ENCODE assay signal across 9 cellular contexts in the genomic region with DNA sequence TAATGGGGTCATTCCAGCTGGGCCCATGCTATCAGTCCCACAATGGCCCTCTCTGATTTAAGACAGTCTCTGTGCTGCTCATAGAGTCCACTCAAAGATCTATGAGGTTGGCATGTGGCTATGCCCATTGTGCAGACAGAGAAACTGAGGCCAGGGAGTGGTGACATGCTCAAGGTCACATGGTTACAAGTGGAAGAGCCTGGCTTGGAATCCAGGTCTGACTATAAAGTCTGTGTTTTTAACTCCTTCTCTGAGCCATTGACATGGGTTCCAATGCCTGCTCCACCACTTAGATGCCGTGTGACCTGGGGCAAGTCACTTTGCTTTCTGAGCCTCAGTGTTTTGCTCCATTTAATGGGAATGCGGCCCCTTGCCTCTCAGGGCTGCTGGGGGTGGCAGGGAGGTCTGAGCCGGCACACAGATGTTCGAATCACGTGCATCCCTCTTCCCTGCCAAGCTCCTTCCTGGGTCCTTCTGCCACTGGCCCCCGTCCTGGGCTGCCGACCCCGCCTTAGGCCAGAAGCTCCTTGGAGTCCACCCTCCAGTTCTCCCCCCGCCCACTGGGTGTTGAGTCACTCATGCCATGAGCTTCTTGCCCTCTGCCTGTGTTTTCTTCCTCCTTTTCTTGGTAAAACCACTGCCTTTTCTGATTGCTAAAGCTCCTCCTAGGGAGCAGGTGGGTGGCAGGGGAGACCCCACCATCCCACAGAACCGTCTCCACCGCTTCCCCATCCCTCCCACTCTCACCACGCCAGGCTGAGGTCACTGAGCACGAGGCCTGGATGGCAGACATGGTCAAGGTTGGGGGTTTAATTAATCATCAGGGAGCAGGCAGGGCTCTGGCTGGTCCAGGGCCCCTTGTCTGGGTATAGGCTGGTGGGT. TPM values are rescaled to one million over a fixed set of nuclear protein-coding genes. Genes with fewer than 3 reads are reported as not detected.
DNase-seq lines count a peak whose midpoint lies in the region; ATAC-seq and TF ChIP-seq lines count a peak whose summit lies in the region.
"Had no signal": no experiment of that assay in that cellular context is flagged by ENCODE, and none has a peak within 500 bp of the region (broad histone marks: within the 10 kb centered on the region; RNA-seq: fewer than 3 reads in every experiment).

No MANE protein-coding gene starts in this region.

- H3K4me2 ChIP-seq in mammary epithelial cell (ENCODE audit: insufficient read depth, low read depth, low read length): no peak overlapping the region

- H3K9me3 ChIP-seq in mammary epithelial cell (replicated peaks; ENCODE audit: insufficient read depth, low read length) (no peaks in the 10 kb centered on the region), left lung (no peaks in the 10 kb centered on the region), tibial nerve (peaks cover 0 to 5% (median 0%) of the 10 kb centered on the region in 4 donors)

- TF ChIP-seq CTCF in MCF 10A (IDR thresholded peaks at IDR 0.05; ENCODE audit: unreplicated experiment) (no peak), mammary epithelial cell (conservative IDR thresholded peaks at IDR 0.05 in 1 of 2, IDR thresholded peaks at IDR 0.05 in 1 of 2; ENCODE audit: extremely low read depth in 1 of 2, insufficient read depth in 1 of 2, low read depth in 1 of 2, low read length in 2 of 2) (no peak), left lung (IDR thresholded peaks at IDR 0.05) (no peak), tibial nerve (IDR thresholded peaks at IDR 0.05) (peak in 1 of 5 experiments; percentile 11)

- no peak overlapping the region for H3K27ac ChIP-seq in mammary epithelial cell (ENCODE audit: insufficient read depth, low read depth, low read length)
- H3K27ac ChIP-seq in left lung: peak overlapping the region; percentile 58 to 63
- peak overlapping the region; percentile 68 to 97 (median 84) for H3K27ac ChIP-seq in tibial nerve

- CTCF ChIA-PET in MCF 10A (lab: Yijun Ruan, JAX) (no interaction called here), mammary epithelial cell (lab: Charles Lee; ENCODE audit: low non-redundant PET) (no interaction called here)
- CTCF ChIA-PET in activated CD8-positive, alpha-beta T cell treated with anti-CD3 and anti-CD28 coated beads, Interleukin-2, amount 10 ng/mL, durations not matched to agents 7 days and 5 days (lab: Charles Lee): no interaction called here

- peaks cover 27% of the 10 kb centered on the region for H3K4me1 Mint-ChIP-seq in MCF 10A (ENCODE audit: insufficient read depth, unreplicated experiment)
- H3K4me1 Mint-ChIP-seq in activated CD8-positive, alpha-beta T cell treated with anti-CD3 and anti-CD28 coated beads, Interleukin-2, amount 10 ng/mL, durations not matched to agents 7 days and 5 days (ENCODE audit: low read depth): peaks cover 25% of the 10 kb centered on the region

- no TSS peak for BruUV-seq in MCF 10A (replicated peaks; lab: Mats Ljungman, UMichigan)
- no TSS peak for BruUV-seq in mammary epithelial cell (replicated peaks; lab: Mats Ljungman, UMichigan)

- TF ChIP-seq POLR2A in tibial nerve (IDR thresholded peaks at IDR 0.05): no peak

- H3K4me1 ChIP-seq in mammary epithelial cell (ENCODE audit: insufficient read depth, low read length) (peaks cover 19% of the 10 kb centered on the region), left lung (peaks cover 5 to 85% of the 10 kb centered on the region in 2 donors), tibial nerve (peaks cover 0 to 59% (median 14%) of the 10 kb centered on the region in 4 donors)

- no peak for ATAC-seq in activated CD8-positive, alpha-beta T cell treated with anti-CD3 and anti-CD28 coated beads, Interleukin-2, amount 10 ng/mL, durations not matched to agents 7 days and 5 days
- ATAC-seq in left lung: peak; percentile 23
- no peak for ATAC-seq in HG03097 (IDR thresholded peaks at IDR 0.05; ENCODE audit: low FRiP score, unreplicated experiment)
- no peak for ATAC-seq in GM18870 (IDR thresholded peaks at IDR 0.05; ENCODE audit: unreplicated experiment)
- ATAC-seq in HG02798 (IDR thresholded peaks at IDR 0.05; ENCODE audit: poor library complexity, unreplicated experiment): no peak

- POLR2A ChIA-PET in MCF 10A (lab: Yijun Ruan, JAX): interaction anchor here (0.6 kb wide), 1 partner anchor 17 kb away, joined by 3 read pairs; no protein-coding TSS in a partner anchor
- POLR2A ChIA-PET in activated CD8-positive, alpha-beta T cell treated with anti-CD3 and anti-CD28 coated beads, Interleukin-2, amount 10 ng/mL, durations not matched to agents 7 days and 5 days (lab: Charles Lee): interaction anchor here (0.6 kb wide), 1 partner anchor 13 kb away, joined by 4 read pairs; no protein-coding TSS in a partner anchor

- dilution Hi-C loops in mammary epithelial cell (cut with HindIII; ENCODE audit: low sequenced_read_pairs): no loop called here

- H3K27ac Mint-ChIP-seq in MCF 10A (ENCODE audit: low read depth, unreplicated experiment): no peak overlapping the region
- peak overlapping the region; percentile 31 for H3K27ac Mint-ChIP-seq in activated CD8-positive, alpha-beta T cell treated with anti-CD3 and anti-CD28 coated beads, Interleukin-2, amount 10 ng/mL, durations not matched to agents 7 days and 5 days
- H3K27ac Mint-ChIP-seq: brain had no signal

- H3K36me3 ChIP-seq in mammary epithelial cell (ENCODE audit: insufficient read depth, low read length) (no peaks in the 10 kb centered on the region), left lung (no peaks in the 10 kb centered on the region), tibial nerve (no peaks in the 10 kb centered on the region)

- no peak overlapping the region for H2AFZ ChIP-seq in mammary epithelial cell (ENCODE audit: low read depth, low read length)

- peak; percentile 24 for DNase-seq in MCF 10A (ENCODE audit: unreplicated experiment)
- no peak for DNase-seq in mammary epithelial cell
- DNase-seq in activated CD8-positive, alpha-beta T cell treated with anti-CD3 and anti-CD28 coated beads, Interleukin-2, amount 10 ng/mL, durations not matched to agents 7 days and 5 days: peak; percentile 24
- DNase-seq in left lung: peak; percentile 87 to 91
- peak; percentile 41 to 61 for DNase-seq in tibial nerve (ENCODE audit: low spot score in 2 of 2)

- intact Hi-C loops in MCF 10A (cut with micrococcal nuclease) (no loop called here), mammary epithelial cell (cut with micrococcal nuclease) (no loop called here), left lung (cut with DNase I) (no loop called here)

- H4K20me1 ChIP-seq in mammary epithelial cell (ENCODE audit: insufficient read depth, low read length): no peaks in the 10 kb centered on the region

- H3K79me2 ChIP-seq in mammary epithelial cell (ENCODE audit: insufficient read depth, low read length): no peaks in the 10 kb centered on the region

- no peak overlapping the region for H3K4me3 Mint-ChIP-seq in MCF 10A (ENCODE audit: unreplicated experiment)
- no peak overlapping the region for H3K4me3 Mint-ChIP-seq in activated CD8-positive, alpha-beta T cell treated with anti-CD3 and anti-CD28 coated beads, Interleukin-2, amount 10 ng/mL, durations not matched to agents 7 days and 5 days
- H3K4me3 Mint-ChIP-seq: brain had no signal

- H3K27me3 ChIP-seq in mammary epithelial cell (ENCODE audit: insufficient read depth, low read length) (no peaks in the 10 kb centered on the region), left lung (no peaks in the 10 kb centered on the region), tibial nerve (no peaks in the 10 kb centered on the region)

- no peak overlapping the region for H3K9ac ChIP-seq in mammary epithelial cell (ENCODE audit: insufficient read depth, low read length)

- H3K4me3 ChIP-seq in mammary epithelial cell (replicated peaks in 1 of 3; ENCODE audit: insufficient read depth in 1 of 3, low read depth in 2 of 3, low read length in 3 of 3) (no peak overlapping the region), left lung (no peak overlapping the region), tibial nerve (no peak overlapping the region)

- no peaks in the 10 kb centered on the region for H3K9me3 Mint-ChIP-seq in MCF 10A (ENCODE audit: unreplicated experiment)
- no peaks in the 10 kb centered on the region for H3K9me3 Mint-ChIP-seq in activated CD8-positive, alpha-beta T cell treated with anti-CD3 and anti-CD28 coated beads, Interleukin-2, amount 10 ng/mL, durations not matched to agents 7 days and 5 days (ENCODE audit: insufficient read depth)

- in situ Hi-C loops in mammary epithelial cell (cut with MboI; ENCODE audit: low sequenced_read_pairs in 2 of 2): no loop called here

- peaks cover 7% of the 10 kb centered on the region for H3K36me3 Mint-ChIP-seq in MCF 10A (ENCODE audit: insufficient read depth, unreplicated experiment)
- H3K36me3 Mint-ChIP-seq in activated CD8-positive, alpha-beta T cell treated with anti-CD3 and anti-CD28 coated beads, Interleukin-2, amount 10 ng/mL, durations not matched to agents 7 days and 5 days (ENCODE audit: low read depth): no peaks in the 10 kb centered on the region
- H3K36me3 Mint-ChIP-seq: brain had no signal

- 65% methylated on average over 11 of the region's 13 CpGs for WGBS in mammary epithelial cell (ENCODE audit: low coverage, missing lambda C conversion rate)
- 51 to 55% methylated on average over 13 of the region's 13 CpGs for WGBS in tibial nerve, 2 donors

- H3K27me3 Mint-ChIP-seq in MCF 10A (ENCODE audit: insufficient read depth, unreplicated experiment): no peaks in the 10 kb centered on the region
- H3K27me3 Mint-ChIP-seq in activated CD8-positive, alpha-beta T cell treated with anti-CD3 and anti-CD28 coated beads, Interleukin-2, amount 10 ng/mL, durations not matched to agents 7 days and 5 days (ENCODE audit: low read depth): no peaks in the 10 kb centered on the region

- peak in 1 of 2 donors; percentile 50 for TF ChIP-seq EP300 in tibial nerve (IDR thresholded peaks at IDR 0.05)

RNA-seq across cellular contexts. Expression of gene CEBPB, which starts 35.7 kb away (rescaled TPM):
- 221 and 226 TPM in 2 replicates for total RNA-seq in MCF 10A (2022)
- 100 to 1,000 TPM in 1 of 2 donors, 10 to 100 TPM in 1; 81.9 to 166 TPM for total RNA-seq in mammary epithelial cell
- 35.3 TPM for polyA plus RNA-seq in mammary epithelial cell
- 6.8 TPM for polyA minus RNA-seq in mammary epithelial cell
- 10 to 100 TPM; 28.8 to 32.0 TPM for total RNA-seq in activated CD8-positive, alpha-beta T cell treated with anti-CD3 and anti-CD28 coated beads, Interleukin-2, amount 10 ng/mL, durations not matched to agents 7 days and 5 days
- total RNA-seq in left lung: 100 to 1,000 TPM; 133 to 266 TPM
- total RNA-seq in tibial nerve: 100 to 1,000 TPM; 202 to 524 (median 275) TPM
